32 cellular contexts compared by ENCODE assay signal in the genomic region with DNA sequence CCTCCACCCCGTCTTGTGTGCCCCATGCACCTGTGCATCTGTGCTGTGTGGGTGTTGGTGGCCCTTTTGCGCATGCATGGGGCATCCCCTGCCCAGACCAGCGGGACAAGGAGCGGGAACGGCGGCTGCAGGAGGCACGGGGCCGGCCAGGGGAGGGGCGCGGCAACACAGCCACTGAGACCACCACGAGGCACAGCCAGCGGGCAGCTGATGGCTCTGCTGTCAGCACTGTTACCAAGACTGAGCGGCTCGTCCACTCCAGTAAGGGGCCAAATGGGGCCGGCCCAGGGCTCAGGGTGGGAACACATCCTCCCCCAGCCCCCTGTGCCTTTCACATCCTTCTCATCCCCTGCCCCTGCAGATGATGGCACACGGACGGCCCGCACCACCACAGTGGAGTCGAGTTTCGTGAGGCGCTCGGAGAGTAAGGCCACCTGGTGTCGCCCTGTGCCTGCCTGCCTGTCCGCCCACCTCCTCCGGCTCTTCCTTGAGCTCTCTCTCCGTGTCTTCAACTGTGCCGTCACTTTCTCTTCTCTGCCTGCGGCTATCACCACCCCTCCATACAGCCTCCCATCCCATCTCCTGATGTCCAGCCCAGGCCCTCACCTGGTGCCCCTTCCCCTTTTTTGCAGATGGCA. TPM values are rescaled to one million over a fixed set of nuclear protein-coding genes. Genes with fewer than 3 reads are reported as not detected.
DNase-seq lines count a peak whose midpoint lies in the region; TF ChIP-seq lines count a peak whose summit lies in the region.
"Had no signal": no experiment of that assay in that cellular context is flagged by ENCODE, and none has a peak within 500 bp of the region (broad histone marks: within the 10 kb centered on the region; RNA-seq: fewer than 3 reads in every experiment).

No MANE protein-coding gene starts in this region.

- H3K4me1 ChIP-seq in ascending aorta (peaks cover 25 to 74% of the 10 kb centered on the region in 2 donors), stomach smooth muscle (ENCODE audit: control insufficient read depth, insufficient read depth, low read length) (peaks cover 88% of the 10 kb centered on the region)
- H3K4me1 ChIP-seq: BE2C, foreskin keratinocyte, testis had no signal

- no peak for TF ChIP-seq CTCF in ascending aorta (IDR thresholded peaks at IDR 0.05)

- H3K9ac ChIP-seq in stomach smooth muscle (ENCODE audit: low read length in 2 of 2): peak overlapping the region; percentile 54 to 74

- H3K27ac ChIP-seq in ascending aorta (peak overlapping the region; percentile 98 to 99), stomach smooth muscle (ENCODE audit: low read length) (peak overlapping the region; percentile 98), substantia nigra (ENCODE audit: low read depth, low read length, poor library complexity, severe bottlenecking) (no peak overlapping the region)
- H3K27ac ChIP-seq: foreskin keratinocyte, skin epidermis, testis had no signal

- H3K36me3 ChIP-seq in H7 (replicated peaks; ENCODE audit: control insufficient read depth, insufficient read depth, low read length) (no peaks in the 10 kb centered on the region; the same call in none of the 2 replicates), ascending aorta (peaks cover 97 to 98% of the 10 kb centered on the region in 2 donors), stomach smooth muscle (ENCODE audit: control insufficient read depth in 2 of 2, insufficient read depth in 2 of 2, low read length in 2 of 2) (peaks cover 73 to 76% of the 10 kb centered on the region in 2 donors)
- H3K36me3 ChIP-seq: BE2C had no signal

- intact Hi-C loops in ascending aorta (cut with DNase I): no loop called here

- H3K4me3 ChIP-seq in H7 (ENCODE audit: insufficient read depth, low read depth, low read length): no peak overlapping the region
- H3K4me3 ChIP-seq in ascending aorta: no peak overlapping the region
- H3K4me3 ChIP-seq in stomach smooth muscle (ENCODE audit: low read length in 2 of 2): peak overlapping the region; percentile 41 to 94
- H3K4me3 ChIP-seq: GM12878, heart right ventricle, skin epidermis, testis had no signal

- H3K27me3 ChIP-seq in H7 (ENCODE audit: control insufficient read depth, insufficient read depth, low read length): no peaks in the 10 kb centered on the region
- no peaks in the 10 kb centered on the region for H3K27me3 ChIP-seq in ascending aorta
- no peaks in the 10 kb centered on the region for H3K27me3 ChIP-seq in stomach smooth muscle (ENCODE audit: control insufficient read depth in 1 of 2, insufficient read depth in 2 of 2, low read length in 2 of 2)
- H3K27me3 ChIP-seq: BE2C, foreskin keratinocyte, heart right ventricle, testis had no signal

- DNase-seq in H7 (peak; percentile 84), ascending aorta (ENCODE audit: low spot score in 2 of 2) (no peak), left kidney (ENCODE audit: low read depth, low spot score) (peak; percentile 76), SW 1271 (lab: John Stamatoyannopoulos, UW) (no peak), HT-29 (ENCODE audit: low spot score) (no peak), substantia nigra (lab: John Stamatoyannopoulos, UW) (no peak), SIG-M5 treated with dmso at 0.1 percent for 504 hours (lab: John Stamatoyannopoulos, UW; ENCODE audit: unreplicated experiment) (no peak)
- DNase-seq: activated gamma-delta T cell; activated T-cell treated with anti-CD3 and anti-CD28 coated beads, Interleukin-2, amount 50 U/mL, for 24 hours; BE2C; CD8-positive, alpha-beta memory T cell; cortex of kidney; foreskin keratinocyte; HCEC 1CT; heart right ventricle; kidney glomerular epithelial cell; mammary epithelial cell; NCI-H1048; NCI-H1694 treated with DMSO at 0.1 percent for 48 hours; NCI-H446 treated with DMSO at 0.1 percent for 48 hours; NCI-H82; RPMI8226; stimulated activated naive CD4-positive, alpha-beta T cell; testis had no signal

- no peaks in the 10 kb centered on the region for H3K9me3 ChIP-seq in ascending aorta
- H3K9me3 ChIP-seq in stomach smooth muscle (ENCODE audit: control insufficient read depth in 2 of 2, low read length in 2 of 2): no peaks in the 10 kb centered on the region
- H3K9me3 ChIP-seq: BE2C, heart right ventricle, testis had no signal

RNA-seq across cellular contexts. Expression of a gene that starts 10.6 kb away (rescaled TPM):
- 14.6 and 22.4 TPM in 2 replicates for total RNA-seq in H7 (2014; rRNA removed; shearing (Covaris generic))
- total RNA-seq in ascending aorta: 1,262 TPM
- 0.64 and 1.6 TPM in 2 replicates for total RNA-seq in HT-29 (2014; rRNA removed; shearing (Covaris generic))

RNA-seq across cellular contexts. Expression of a gene that starts 15.6 kb away (rescaled TPM):
- total RNA-seq in H7 (2014; rRNA removed; shearing (Covaris generic)): 10.7 and 21.0 TPM in 2 replicates
- total RNA-seq in ascending aorta: 671 TPM
- total RNA-seq in HT-29 (2014; rRNA removed; shearing (Covaris generic)): 76.5 and 80.4 TPM in 2 replicates

RNA-seq across cellular contexts. Expression of a gene that starts 26.0 kb away (rescaled TPM):
- 10.6 and 11.9 TPM in 2 replicates for total RNA-seq in H7 (2014; rRNA removed; shearing (Covaris generic))
- 1.3 TPM for total RNA-seq in ascending aorta
- total RNA-seq in HT-29 (2014; rRNA removed; shearing (Covaris generic)): 1.8 TPM in 2 replicates
- total RNA-seq: T-helper 1 cell treated with Interleukin-12 subunit alpha and Interleukin-12 subunit beta and Interleukin-4 antibody, amounts not matched to agents 30 ng/mL and 1 ng/mL, for 36 hours had no signal

RNA-seq across cellular contexts. Expression of a gene that starts 43.6 kb away (rescaled TPM):
- total RNA-seq in H7 (2014; rRNA removed; shearing (Covaris generic)): 13.6 and 19.3 TPM in 2 replicates
- total RNA-seq in ascending aorta: not detected
- total RNA-seq in HT-29 (2014; rRNA removed; shearing (Covaris generic)): not detected in 2 replicates
- total RNA-seq: astrocyte; cardiac septum; CD8-positive, alpha-beta memory T cell; GM12878; heart right ventricle; mammary epithelial cell; osteocyte; renal cortical epithelial cell; T-helper 1 cell treated with Interleukin-12 subunit alpha and Interleukin-12 subunit beta and Interleukin-4 antibody, amounts not matched to agents 30 ng/mL and 1 ng/mL, for 36 hours had no signal

Comparison
In these comparisons a context has a peak if more than half of its experiments do, and no peak if none do; other contexts are left out.
1. DNase-seq: peak in H7 (single experiment) and left kidney (single experiment); none in ascending aorta (0 of 2), SW 1271 (0 of 2), HT-29 (single experiment), substantia nigra (0 of 49) and SIG-M5 treated with dmso at 0.1 percent for 504 hours (single experiment).
2. H3K4me3 ChIP-seq: peak in stomach smooth muscle (2 of 2); none in H7 (single experiment) and ascending aorta (0 of 2).
3. RNA of a gene that starts 10.6 kb away (total RNA-seq): 1,262 TPM in ascending aorta (single experiment); 14.6 to 22.4 TPM in H7 and 0.64 to 1.6 TPM in HT-29; every median in the first group is over 10 times any median in the second.